ENCODE assay signal across 11 cellular contexts in genomic region chr6:53119772-53120409, GRCh38. TPM values are rescaled to one million over a fixed set of nuclear protein-coding genes. Genes with fewer than 3 reads are reported as not detected.
DNase-seq lines count a peak whose midpoint lies in the region; FAIRE-seq and TF ChIP-seq lines count a peak whose summit lies in the region.
"Had no signal": no experiment of that assay in that cellular context is flagged by ENCODE, and none has a peak within 500 bp of the region (broad histone marks: within the 10 kb centered on the region; RNA-seq: fewer than 3 reads in every experiment).

No MANE protein-coding gene starts in this region.

- H2AK5ac ChIP-seq in H1 (ENCODE audit: low read depth, low read length), result no peak overlapping the region

- no peak overlapping the region for H3K4ac ChIP-seq in H1 (replicated peaks; ENCODE audit: insufficient read length, low read depth, low read length)

- TF ChIP-seq EP300 in H1 (IDR thresholded peaks at IDR 0.05; ENCODE audit: borderline replicate concordance in 1 of 2, low read depth in 2 of 2, low read length in 2 of 2), result peak in 1 of 2 experiments; percentile 72; a peak in 1 of 3 replicates

- H2BK15ac ChIP-seq in H1 (ENCODE audit: low read length), result no peak overlapping the region

- peak overlapping the region; percentile 8 for H2BK120ac ChIP-seq in H1 (replicated peaks; ENCODE audit: low read depth, low read length)

- peak overlapping the region; percentile 26 to 49 for H3K4me2 ChIP-seq in H1 (ENCODE audit: insufficient read depth in 1 of 2, low read depth in 2 of 2, low read length in 2 of 2)
- H3K4me2 ChIP-seq in osteoblast (ENCODE audit: insufficient read depth, low read length), result no peak overlapping the region

- no peaks in the 10 kb centered on the region for H3K36me3 ChIP-seq in H1 (ENCODE audit: control insufficient read depth in 2 of 4, insufficient read depth in 4 of 4, low read length in 3 of 4)
- H3K36me3 ChIP-seq in osteoblast (ENCODE audit: insufficient read depth, low read length), result no peaks in the 10 kb centered on the region
- H3K36me3 ChIP-seq: neutrophil had no signal

- 0 out of 2 replicates have a peak overlapping the region, but pooled peaks have one; percentile 6 for H2BK20ac ChIP-seq in H1 (ENCODE audit: low read length)

- DNase-seq in GM04504 (ENCODE audit: low read depth) (peak; percentile 47), NCI-H748 treated with DMSO at 0.1 percent for 48 hours (lab: John Stamatoyannopoulos, UW) (peak; percentile 73), H1 (ENCODE audit: low read depth in 1 of 2, low spot score in 2 of 2) (peak; percentile 29 to 49), osteoblast (ENCODE audit: insufficient read length, low spot score, missing footprints) (peak; percentile 64), NCI-H345 treated with DMSO at 0.1 percent for 48 hours (lab: John Stamatoyannopoulos, UW; ENCODE audit: unreplicated experiment) (no peak), NCI-H446 treated with DMSO at 0.1 percent for 48 hours (lab: John Stamatoyannopoulos, UW) (no peak), erythroblast (lab: John Stamatoyannopoulos, UW) (no peak), NCI-H2227 (lab: John Stamatoyannopoulos, UW; ENCODE audit: unreplicated experiment) (no peak)
- DNase-seq: stimulated activated CD8-positive, alpha-beta memory T cell treated with anti-CD3 and anti-CD28 coated beads, Interleukin-4, amount 100 ng/mL, for 48 hours had no signal

- no peak overlapping the region for H3K14ac ChIP-seq in H1 (ENCODE audit: insufficient read length)

- H3K79me2 ChIP-seq in H1 (ENCODE audit: control insufficient read depth in 1 of 2, insufficient read depth in 2 of 2, low read length in 2 of 2) (no peaks in the 10 kb centered on the region), osteoblast (ENCODE audit: insufficient read depth, low read length) (no peaks in the 10 kb centered on the region)

- H3K27me3 ChIP-seq in H1 (replicated peaks in 1 of 4; ENCODE audit: control insufficient read depth in 3 of 4, extremely low read depth in 1 of 4, insufficient read depth in 3 of 4, low read length in 3 of 4) (no peaks in the 10 kb centered on the region), osteoblast (ENCODE audit: insufficient read depth, low read length) (peaks cover 4% of the 10 kb centered on the region)
- H3K27me3 ChIP-seq: neutrophil had no signal

- H3K79me1 ChIP-seq in H1 (ENCODE audit: low read depth, low read length), result no peaks in the 10 kb centered on the region

- peak overlapping the region; percentile 67 for H4K91ac ChIP-seq in H1 (replicated peaks; ENCODE audit: insufficient read length, low read length)

- no peak overlapping the region for H2AFZ ChIP-seq in H1 (ENCODE audit: low read length)
- peak overlapping the region; percentile 14 for H2AFZ ChIP-seq in osteoblast (ENCODE audit: low read length)

- H3K4me1 ChIP-seq in H1 (replicated peaks in 1 of 4; ENCODE audit: control insufficient read depth in 3 of 4, insufficient read depth in 4 of 4, low read length in 3 of 4) (peaks cover 2 to 17% (median 10%) of the 10 kb centered on the region in 4 experiments), osteoblast (ENCODE audit: insufficient read depth, low read length) (peaks cover 11% of the 10 kb centered on the region)

- H4K5ac ChIP-seq in H1 (ENCODE audit: insufficient read length, low read depth, low read length), result no peak overlapping the region

- no peak for TF ChIP-seq CTCF in H1 (IDR thresholded peaks at IDR 0.05; ENCODE audit: control extremely low read depth in 1 of 3, insufficient read depth in 1 of 3, low read depth in 1 of 3, low read length in 3 of 3)
- no peak for TF ChIP-seq CTCF in osteoblast (IDR thresholded peaks at IDR 0.05; ENCODE audit: extremely low read depth, low read depth, low read length)

- H3K18ac ChIP-seq in H1 (ENCODE audit: extremely low read depth, low read length), result peak overlapping the region; percentile 34; the same call in 1 of the 2 replicates

- H2BK5ac ChIP-seq in H1 (ENCODE audit: low read depth, low read length), result peak overlapping the region; percentile 29; the same call in 1 of the 2 replicates

- no peak for TF ChIP-seq RAD21 in H1 (IDR thresholded peaks at IDR 0.05 in 1 of 2, conservative IDR thresholded peaks at IDR 0.05 in 1 of 2; ENCODE audit: low read depth in 2 of 2, low read length in 2 of 2)

- FAIRE-seq in H1 (lab: Jason Lieb, UNC), result no peak
- FAIRE-seq: endothelial cell of umbilical vein had no signal

- H3K9me3 ChIP-seq in H1 (ENCODE audit: insufficient read depth in 2 of 2, low read depth in 1 of 2, low read length in 1 of 2) (no peaks in the 10 kb centered on the region), osteoblast (ENCODE audit: low read depth, low read length) (no peaks in the 10 kb centered on the region)
- H3K9me3 ChIP-seq: neutrophil had no signal

- TF ChIP-seq POLR2A in H1 (IDR thresholded peaks at IDR 0.05; ENCODE audit: control extremely low read depth in 1 of 2, low read depth in 2 of 2, low read length in 2 of 2) (no peak), erythroblast (IDR thresholded peaks at IDR 0.05; ENCODE audit: low read length) (no peak)

- no peaks in the 10 kb centered on the region for H4K20me1 ChIP-seq in H1 (replicated peaks in 1 of 2; ENCODE audit: control insufficient read depth in 1 of 2, insufficient read depth in 2 of 2, low read length in 2 of 2)
- no peaks in the 10 kb centered on the region for H4K20me1 ChIP-seq in osteoblast (ENCODE audit: insufficient read depth, low read length)

- CTCF ChIA-PET in H1 (lab: Charles Lee; ENCODE audit: partially characterized antibody), result interaction anchor here (0.8 to 1.0 kb wide), 5 partner anchors 12 to 194 kb away, joined by 3 to 4 read pairs (median 3); no protein-coding TSS in a partner anchor

- H3K56ac ChIP-seq in H1 (replicated peaks; ENCODE audit: insufficient read length, low read depth, low read length), result no peak overlapping the region

- no peak overlapping the region for H3K23ac ChIP-seq in H1 (ENCODE audit: insufficient read length)

- POLR2A ChIA-PET in H1 (lab: Charles Lee; ENCODE audit: partially characterized antibody), result interaction anchor here (0.9 kb wide), 1 partner anchor 12 kb away, joined by 5 read pairs; no protein-coding TSS in a partner anchor

- H3K23me2 ChIP-seq in H1 (ENCODE audit: low read depth, low read length), result no peaks in the 10 kb centered on the region

- H4K8ac ChIP-seq in H1 (ENCODE audit: extremely low read depth, insufficient read depth, low read length), result no peak overlapping the region

- H3K4me3 ChIP-seq in H1 (ENCODE audit: extremely low read depth in 1 of 4, insufficient read depth in 2 of 4, low read depth in 3 of 4, low read length in 4 of 4) (peak overlapping the region in 1 of 4 experiments; percentile 23; a peak in 1 of 8 replicates), osteoblast (ENCODE audit: insufficient read depth, low read length) (no peak overlapping the region)

- WGBS in H1 (ENCODE audit: extremely low coverage in 1 of 2, insufficient coverage in 1 of 2, insufficient read length in 1 of 2, insufficient replicate concordance in 2 of 2, low coverage in 1 of 2, low lambda C conversion rate in 2 of 2, missing lambda C conversion rate in 1 of 2), 2 experiments, result 21% methylated on average over 4 of the region's 4 CpGs; no CpG with 5 or more reads in 1 of the 2 experiments

- peak overlapping the region; percentile 31 for H2BK12ac ChIP-seq in H1 (ENCODE audit: low read depth, low read length)

- H3K9ac ChIP-seq in H1 (replicated peaks in 1 of 4; ENCODE audit: extremely low read depth in 1 of 4, low read depth in 3 of 4, low read length in 3 of 4), result no peak overlapping the region; a peak in 1 of 7 replicates

- H3K27ac ChIP-seq in H1 (ENCODE audit: low read depth, low read length), result no peak overlapping the region; the same call in 1 of the 2 replicates
- no peak overlapping the region for H3K27ac ChIP-seq in osteoblast (ENCODE audit: low read depth, low read length)
- H3K27ac ChIP-seq: neutrophil had no signal

TF ChIP-seq in H1, 55 proteins besides CTCF, POLR2A, EP300 and RAD21 (continues in another document):
- peak; percentile 42; the same call in 1 of the 2 replicates for TF ChIP-seq ATF3 (IDR thresholded peaks at IDR 0.05; ENCODE audit: insufficient read depth, low read depth, low read length)
- no peak for TF ChIP-seq SUZ12 (IDR thresholded peaks at IDR 0.05; ENCODE audit: low read length)

RNA-seq across cellular contexts. Expression of gene GCM1, which starts 28.8 kb away (rescaled TPM):
- total RNA-seq in H1 (2021; fragmentation: NEBNext Ultra II Directional; extraction: Animal tissue kit (Norgen Biotek cat#: 25700)), result not detected in 2 replicates
- polyA plus RNA-seq in H1 (2011; rRNA removed), result 0.02 TPM in 1 of 2 replicates, not detected in the other
- polyA plus RNA-seq in H1 (2011; cell fraction: cytosol; rRNA removed), result not detected
- 0.06 TPM for polyA plus RNA-seq in H1 (2011; cell fraction: nucleus; rRNA removed)
- polyA plus RNA-seq in H1 (2012, experiment 1 of 2), result not detected in 4 replicates
- not detected for polyA plus RNA-seq in H1 (2012, experiment 2 of 2)
- 0.06 TPM for polyA plus RNA-seq in H1 (2013, experiment 1 of 2)
- polyA plus RNA-seq in H1 (2013, experiment 2 of 2), result 0.06 TPM
- polyA minus RNA-seq in H1 (2011; rRNA and poly(A)+ RNA removed), result not detected in 2 replicates
- not detected for polyA minus RNA-seq in H1 (2011; cell fraction: cytosol; rRNA and poly(A)+ RNA removed)
- not detected for polyA minus RNA-seq in H1 (2011; cell fraction: nucleus; rRNA and poly(A)+ RNA removed)
- total RNA-seq in osteoblast, result not detected in 2 replicates
- total RNA-seq: endothelial cell of umbilical vein had no signal
- polyA plus RNA-seq: endothelial cell of umbilical vein had no signal

RNA-seq across cellular contexts. Expression of gene FBXO9, which starts 54.7 kb away (rescaled TPM):
- total RNA-seq in H1 (2021; fragmentation: NEBNext Ultra II Directional; extraction: Animal tissue kit (Norgen Biotek cat#: 25700)), result 50.9 and 58.8 TPM in 2 replicates
- polyA plus RNA-seq in H1 (2011; rRNA removed), result 41.3 and 44.2 TPM in 2 replicates
- polyA plus RNA-seq in H1 (2011; cell fraction: cytosol; rRNA removed), result 36.7 TPM
- polyA plus RNA-seq in H1 (2011; cell fraction: nucleus; rRNA removed), result 51.3 TPM
- polyA plus RNA-seq in H1 (2012, experiment 1 of 2), result 26.7 to 38.2 TPM (median 30.8 TPM) in 4 replicates
- 6.5 TPM for polyA plus RNA-seq in H1 (2012, experiment 2 of 2)
- polyA plus RNA-seq in H1 (2013, experiment 1 of 2), result 30.4 TPM
- polyA plus RNA-seq in H1 (2013, experiment 2 of 2), result 27.0 TPM
- polyA minus RNA-seq in H1 (2011; rRNA and poly(A)+ RNA removed), result 50.9 and 69.3 TPM in 2 replicates
- polyA minus RNA-seq in H1 (2011; cell fraction: cytosol; rRNA and poly(A)+ RNA removed), result 41.9 TPM
- polyA minus RNA-seq in H1 (2011; cell fraction: nucleus; rRNA and poly(A)+ RNA removed), result 43.2 TPM
- total RNA-seq in osteoblast, result 45.1 and 53.6 TPM in 2 replicates

RNA-seq across cellular contexts. Expression of gene CILK1, which starts 58.3 kb away (rescaled TPM):
- 9.6 and 10.3 TPM in 2 replicates for total RNA-seq in H1 (2021; fragmentation: NEBNext Ultra II Directional; extraction: Animal tissue kit (Norgen Biotek cat#: 25700))
- polyA plus RNA-seq in H1 (2011; rRNA removed), result 2.9 and 3.7 TPM in 2 replicates
- 3.9 TPM for polyA plus RNA-seq in H1 (2011; cell fraction: cytosol; rRNA removed)
- polyA plus RNA-seq in H1 (2011; cell fraction: nucleus; rRNA removed), result 6.1 TPM
- 2.6 to 3.9 TPM (median 3.0 TPM) in 4 replicates for polyA plus RNA-seq in H1 (2012, experiment 1 of 2)
- polyA plus RNA-seq in H1 (2012, experiment 2 of 2), result 0.38 TPM
- polyA plus RNA-seq in H1 (2013, experiment 1 of 2), result 7.7 TPM
- 7.4 TPM for polyA plus RNA-seq in H1 (2013, experiment 2 of 2)
- 7.9 and 9.1 TPM in 2 replicates for polyA minus RNA-seq in H1 (2011; rRNA and poly(A)+ RNA removed)
- 4.7 TPM for polyA minus RNA-seq in H1 (2011; cell fraction: cytosol; rRNA and poly(A)+ RNA removed)
- polyA minus RNA-seq in H1 (2011; cell fraction: nucleus; rRNA and poly(A)+ RNA removed), result 12.0 TPM
- total RNA-seq in osteoblast, result 17.4 and 20.0 TPM in 2 replicates

Comparison
In these comparisons a context has a peak if more than half of its experiments do, and no peak if none do; other contexts are left out.
1. DNase-seq: peak in GM04504 (single experiment), NCI-H748 treated with DMSO at 0.1 percent for 48 hours (single experiment), H1 (2 of 2) and osteoblast (single experiment); none in NCI-H345 treated with DMSO at 0.1 percent for 48 hours (single experiment), NCI-H446 treated with DMSO at 0.1 percent for 48 hours (single experiment), erythroblast (0 of 2) and NCI-H2227 (single experiment).